In genomic region chr9:88997646-88998045, GRCh38 we compare ENCODE assay signal across 9 cellular contexts. TPM values are rescaled to one million over a fixed set of nuclear protein-coding genes. Genes with fewer than 3 reads are reported as not detected.
"Had no signal": no experiment of that assay in that cellular context is flagged by ENCODE, and none has a peak within 500 bp of the region (broad histone marks: within the 10 kb centered on the region; RNA-seq: fewer than 3 reads in every experiment).

No MANE protein-coding gene starts in this region.

- H3K9me3 ChIP-seq: tibial nerve had no signal

- DNase-seq: activated CD4-positive, alpha-beta T cell treated with anti-CD3 and anti-CD28 coated beads, Interleukin-2, amount 10 ng/mL, durations not matched to agents 7 days and 5 days; activated CD4-positive, CD25-positive, alpha-beta regulatory T cell; activated naive CD4-positive, alpha-beta T cell; effector CD8-positive, alpha-beta T cell; immature natural killer cell; SHP77 had no signal

- H3K36me3 ChIP-seq: cardiac muscle cell had no signal

- H3K4me3 ChIP-seq: cardiac muscle cell, tibial nerve had no signal

- H3K27me3 ChIP-seq: cardiac muscle cell, tibial nerve had no signal

- H3K27ac ChIP-seq: cardiac muscle cell had no signal

RNA-seq across cellular contexts. Expression of gene S1PR3, which starts 6.4 kb away (rescaled TPM):
- total RNA-seq: natural killer cell treated with Interleukin-12 subunit alpha and Interleukin-12 subunit beta and Interleukin-15 and Interleukin-18, amount 100 ng/mL, for 72 hours had no signal
